In genomic region chr15:68666812-68667450, GRCh38 we compare ENCODE assay signal across 13 cellular contexts.
DNase-seq lines count a peak whose midpoint lies in the region; ATAC-seq and TF ChIP-seq lines count a peak whose summit lies in the region.
"Had no signal": no experiment of that assay in that cellular context is flagged by ENCODE, and none has a peak within 500 bp of the region (broad histone marks: within the 10 kb centered on the region; RNA-seq: fewer than 3 reads in every experiment).

No MANE protein-coding gene starts in this region.

- H3K56ac ChIP-seq in IMR-90 (ENCODE audit: extremely low read depth, insufficient read depth, low read length): no peak overlapping the region

- H2BK15ac ChIP-seq in IMR-90 (ENCODE audit: low read depth, low read length): no peak overlapping the region; the same call in 2 of the 3 replicates

- no peak overlapping the region for H2AFZ ChIP-seq in IMR-90 (replicated peaks; ENCODE audit: low read length, poor library complexity)

- H4K20me1 ChIP-seq in IMR-90 (ENCODE audit: insufficient read depth, low read length): no peaks in the 10 kb centered on the region

- H3K36me3 Mint-ChIP-seq in activated CD8-positive, alpha-beta memory T cell treated with anti-CD3 and anti-CD28 coated beads, Interleukin-2, amount 10 ng/mL, durations not matched to agents 7 days and 5 days: no peaks in the 10 kb centered on the region
- H3K36me3 Mint-ChIP-seq in endodermal cell (ENCODE audit: low read depth): no peaks in the 10 kb centered on the region
- no peaks in the 10 kb centered on the region for H3K36me3 Mint-ChIP-seq in activated T-helper 17 cell treated with anti-CD3 and anti-CD28 coated beads, Interleukin-2, amount 50 U/mL, for 72 hours (ENCODE audit: low read depth)
- H3K36me3 Mint-ChIP-seq: CD4-positive, CD25-positive, alpha-beta regulatory T cell had no signal

- in situ Hi-C loops in IMR-90 (cut with MboI; ENCODE audit: low sequenced_read_pairs): no loop called here

- H4K8ac ChIP-seq in IMR-90 (ENCODE audit: low read depth in 2 of 2, low read length in 2 of 2): no peak overlapping the region

- peak overlapping the region; percentile 62 for H2AK9ac ChIP-seq in IMR-90 (replicated peaks; ENCODE audit: low read depth, low read length, poor library complexity)

- no peak overlapping the region for H3K27ac Mint-ChIP-seq in activated CD8-positive, alpha-beta memory T cell treated with anti-CD3 and anti-CD28 coated beads, Interleukin-2, amount 10 ng/mL, durations not matched to agents 7 days and 5 days
- H3K27ac Mint-ChIP-seq in endodermal cell: no peak overlapping the region
- H3K27ac Mint-ChIP-seq in activated T-helper 17 cell treated with anti-CD3 and anti-CD28 coated beads, Interleukin-2, amount 50 U/mL, for 72 hours: no peak overlapping the region
- H3K27ac Mint-ChIP-seq: CD4-positive, CD25-positive, alpha-beta regulatory T cell had no signal

- POLR2A ChIA-PET in IMR-90 (lab: Charles Lee; ENCODE audit: unreplicated experiment): no interaction called here

- H3K9ac ChIP-seq in IMR-90 (ENCODE audit: low read depth, low read length): no peak overlapping the region
- H3K9ac ChIP-seq in endodermal cell (ENCODE audit: extremely low read depth, low read length, poor library complexity, severe bottlenecking): no peak overlapping the region

- H3K4me3 ChIP-seq in IMR-90 (ENCODE audit: insufficient read depth, low read depth, low read length) (no peak overlapping the region), endodermal cell (ENCODE audit: low read length) (no peak overlapping the region)
- H3K4me3 ChIP-seq: MG63 had no signal

- TF ChIP-seq POLR2A in IMR-90 (IDR thresholded peaks at IDR 0.05; ENCODE audit: low read depth, low read length): no peak

- no peak for TF ChIP-seq RAD21 in IMR-90 (IDR thresholded peaks at IDR 0.05; ENCODE audit: low read length)

- H3K4me1 ChIP-seq in IMR-90 (ENCODE audit: control insufficient read depth, insufficient read depth, low read length) (no peaks in the 10 kb centered on the region), endodermal cell (ENCODE audit: control insufficient read depth, insufficient read depth, low read length) (no peaks in the 10 kb centered on the region)

- no peak overlapping the region for H2BK5ac ChIP-seq in IMR-90 (ENCODE audit: low read depth, low read length, poor library complexity, severe bottlenecking)

- no peak overlapping the region for H2BK20ac ChIP-seq in IMR-90 (ENCODE audit: low read depth, low read length)

- H3K23ac ChIP-seq in IMR-90 (ENCODE audit: low read depth, low read length): no peak overlapping the region

- no peak for TF ChIP-seq CTCF in IMR-90 (conservative IDR thresholded peaks at IDR 0.05; ENCODE audit: low read depth, low read length)
- no peak for TF ChIP-seq CTCF in endodermal cell (conservative IDR thresholded peaks at IDR 0.05)

- no peak overlapping the region for H4K91ac ChIP-seq in IMR-90 (ENCODE audit: insufficient read depth, low read depth, low read length)

- BruUV-seq in IMR-90 (replicated peaks; lab: Mats Ljungman, UMichigan): no TSS peak

- intact Hi-C loops in IMR-90 (cut with micrococcal nuclease) (no loop called here), sciatic nerve (cut with DNase I) (no loop called here)

- H3K4me3 Mint-ChIP-seq in activated CD8-positive, alpha-beta memory T cell treated with anti-CD3 and anti-CD28 coated beads, Interleukin-2, amount 10 ng/mL, durations not matched to agents 7 days and 5 days: no peak overlapping the region
- no peak overlapping the region for H3K4me3 Mint-ChIP-seq in endodermal cell
- H3K4me3 Mint-ChIP-seq in activated T-helper 17 cell treated with anti-CD3 and anti-CD28 coated beads, Interleukin-2, amount 50 U/mL, for 72 hours: no peak overlapping the region

- CTCF ChIA-PET in activated CD8-positive, alpha-beta memory T cell treated with anti-CD3 and anti-CD28 coated beads, Interleukin-2, amount 10 ng/mL, durations not matched to agents 7 days and 5 days (lab: Charles Lee): interaction anchor here (1.0 kb wide), 1 partner anchor 107 kb away, joined by 3 read pairs; no protein-coding TSS in a partner anchor
- CTCF ChIA-PET in IMR-90 (lab: Yijun Ruan, JAX): no interaction called here

- H3K9me3 Mint-ChIP-seq in activated CD8-positive, alpha-beta memory T cell treated with anti-CD3 and anti-CD28 coated beads, Interleukin-2, amount 10 ng/mL, durations not matched to agents 7 days and 5 days (ENCODE audit: low read depth): no peaks in the 10 kb centered on the region
- H3K9me3 Mint-ChIP-seq in endodermal cell: peaks cover 11% of the 10 kb centered on the region
- H3K9me3 Mint-ChIP-seq in activated T-helper 17 cell treated with anti-CD3 and anti-CD28 coated beads, Interleukin-2, amount 50 U/mL, for 72 hours: no peaks in the 10 kb centered on the region

- H3K4ac ChIP-seq in IMR-90 (ENCODE audit: low read depth, low read length): no peak overlapping the region

- H2BK120ac ChIP-seq in IMR-90 (ENCODE audit: low read depth, low read length): no peak overlapping the region

- no peak overlapping the region for H4K5ac ChIP-seq in IMR-90 (ENCODE audit: low read depth, low read length)

- H2AK5ac ChIP-seq in IMR-90 (ENCODE audit: low read depth, low read length): no peak overlapping the region

- H3K79me1 ChIP-seq in IMR-90 (ENCODE audit: low read depth in 1 of 2, low read length in 2 of 2): 0 out of 4 replicates have a peak, but pooled peaks cover 0 to 3% of the 10 kb centered on the region in 2 experiments

- no peaks in the 10 kb centered on the region for H3K9me3 ChIP-seq in IMR-90 (ENCODE audit: control insufficient read depth, insufficient read depth, low read length)
- H3K9me3 ChIP-seq in endodermal cell (ENCODE audit: control insufficient read depth, low read length): no peaks in the 10 kb centered on the region

- no peaks in the 10 kb centered on the region for H3K9me1 ChIP-seq in IMR-90 (ENCODE audit: insufficient read depth, low read length)

- H3K27ac ChIP-seq in IMR-90 (ENCODE audit: insufficient read depth, low read length) (no peak overlapping the region), endodermal cell (ENCODE audit: low read depth, low read length) (peak overlapping the region; percentile 69)

- no peak for ATAC-seq in activated CD8-positive, alpha-beta memory T cell treated with anti-CD3 and anti-CD28 coated beads, Interleukin-2, amount 10 ng/mL, durations not matched to agents 7 days and 5 days
- ATAC-seq in IMR-90 (ENCODE audit: low read depth): no peak
- no peak for ATAC-seq in sciatic nerve
- no peak for ATAC-seq in activated T-helper 17 cell treated with anti-CD3 and anti-CD28 coated beads, Interleukin-2, amount 50 U/mL, for 72 hours (replicated peaks)

- H3K4me2 ChIP-seq in IMR-90 (ENCODE audit: low read depth, low read length): no peak overlapping the region

- dilution Hi-C loops in IMR-90 (cut with HindIII; ENCODE audit: low sequenced_read_pairs, unreplicated experiment): no loop called here

- no peak overlapping the region for H3K18ac ChIP-seq in IMR-90 (ENCODE audit: low read depth, low read length)

- 81% methylated on average over 4 of the region's 12 CpGs; no CpG with 5 or more reads in 1 of the 2 experiments for WGBS in IMR-90 (ENCODE audit: extremely low coverage in 2 of 2, insufficient read length in 1 of 2), 2 experiments
- 79 to 96% methylated on average over 5 to 12 of the region's 12 CpGs for WGBS in endodermal cell (ENCODE audit: insufficient coverage in 1 of 2, insufficient read length in 1 of 2), 2 experiments

- no peaks in the 10 kb centered on the region for H3K36me3 ChIP-seq in IMR-90 (ENCODE audit: control insufficient read depth, insufficient read depth, low read length)
- H3K36me3 ChIP-seq in endodermal cell (ENCODE audit: control insufficient read depth, insufficient read depth, low read length): no peaks in the 10 kb centered on the region

- no peaks in the 10 kb centered on the region for H3K27me3 ChIP-seq in IMR-90 (ENCODE audit: control insufficient read depth, insufficient read depth, low read length)
- H3K27me3 ChIP-seq in endodermal cell (ENCODE audit: control insufficient read depth, insufficient read depth, low read length, poor library complexity, severe bottlenecking): no peaks in the 10 kb centered on the region
- H3K27me3 ChIP-seq: MG63 had no signal

- no peak overlapping the region for H3K14ac ChIP-seq in IMR-90 (replicated peaks; ENCODE audit: low read depth, low read length)

- peak; percentile 23 for DNase-seq in activated CD8-positive, alpha-beta memory T cell treated with anti-CD3 and anti-CD28 coated beads, Interleukin-2, amount 50 U/mL, for 48 hours
- no peak for DNase-seq in activated CD8-positive, alpha-beta memory T cell treated with anti-CD3 and anti-CD28 coated beads, Interleukin-2, amount 10 ng/mL, durations not matched to agents 7 days and 5 days
- DNase-seq in IMR-90: no peak
- DNase-seq in endodermal cell: peak; percentile 37
- DNase-seq in sciatic nerve (ENCODE audit: low spot score): peak; percentile 47
- no peak for DNase-seq in stimulated activated CD4-positive, alpha-beta T cell treated with anti-CD3 and anti-CD28 coated beads, Interleukin-1b, Interleukin-23, amount 100 ng/mL, for 48 hours
- DNase-seq in DMS53 treated with DMSO at 0.1 percent for 48 hours (lab: John Stamatoyannopoulos, UW; ENCODE audit: unreplicated experiment): no peak
- DNase-seq: CD4-positive, CD25-positive, alpha-beta regulatory T cell; DND-41; GOT3; MG63; SIG-M5 had no signal

- no peaks in the 10 kb centered on the region for H3K4me1 Mint-ChIP-seq in activated CD8-positive, alpha-beta memory T cell treated with anti-CD3 and anti-CD28 coated beads, Interleukin-2, amount 10 ng/mL, durations not matched to agents 7 days and 5 days
- H3K4me1 Mint-ChIP-seq in endodermal cell: no peaks in the 10 kb centered on the region
- H3K4me1 Mint-ChIP-seq in activated T-helper 17 cell treated with anti-CD3 and anti-CD28 coated beads, Interleukin-2, amount 50 U/mL, for 72 hours: no peaks in the 10 kb centered on the region
- H3K4me1 Mint-ChIP-seq: CD4-positive, CD25-positive, alpha-beta regulatory T cell had no signal

- H3K27me3 Mint-ChIP-seq in activated CD8-positive, alpha-beta memory T cell treated with anti-CD3 and anti-CD28 coated beads, Interleukin-2, amount 10 ng/mL, durations not matched to agents 7 days and 5 days: peaks cover 31% of the 10 kb centered on the region
- H3K27me3 Mint-ChIP-seq in endodermal cell (ENCODE audit: insufficient read depth): no peaks in the 10 kb centered on the region
- peaks cover 31% of the 10 kb centered on the region for H3K27me3 Mint-ChIP-seq in activated T-helper 17 cell treated with anti-CD3 and anti-CD28 coated beads, Interleukin-2, amount 50 U/mL, for 72 hours

TF ChIP-seq in IMR-90, 13 proteins besides CTCF, POLR2A, EP300 and RAD21 (continues in another document):
- TF ChIP-seq RFX5 (IDR thresholded peaks at IDR 0.05; ENCODE audit: low read depth, low read length) (no peak), MAZ (IDR thresholded peaks at IDR 0.05; ENCODE audit: borderline replicate concordance, low read depth, low read length) (no peak), MAFK (IDR thresholded peaks at IDR 0.05; ENCODE audit: low read depth, low read length) (no peak), BHLHE40 (IDR thresholded peaks at IDR 0.05; ENCODE audit: low read depth, low read length) (no peak)

Comparison
In these comparisons a context has a peak if more than half of its experiments do, and no peak if none do; other contexts are left out.
1. DNase-seq: peak in activated CD8-positive, alpha-beta memory T cell treated with anti-CD3 and anti-CD28 coated beads, Interleukin-2, amount 50 U/mL, for 48 hours (single experiment), endodermal cell (single experiment) and sciatic nerve (single experiment); none in activated CD8-positive, alpha-beta memory T cell treated with anti-CD3 and anti-CD28 coated beads, Interleukin-2, amount 10 ng/mL, durations not matched to agents 7 days and 5 days (single experiment), IMR-90 (single experiment), stimulated activated CD4-positive, alpha-beta T cell treated with anti-CD3 and anti-CD28 coated beads, Interleukin-1b, Interleukin-23, amount 100 ng/mL, for 48 hours (single experiment) and DMS53 treated with DMSO at 0.1 percent for 48 hours (single experiment).